19 cellular contexts compared by ENCODE assay signal in the genomic region with DNA sequence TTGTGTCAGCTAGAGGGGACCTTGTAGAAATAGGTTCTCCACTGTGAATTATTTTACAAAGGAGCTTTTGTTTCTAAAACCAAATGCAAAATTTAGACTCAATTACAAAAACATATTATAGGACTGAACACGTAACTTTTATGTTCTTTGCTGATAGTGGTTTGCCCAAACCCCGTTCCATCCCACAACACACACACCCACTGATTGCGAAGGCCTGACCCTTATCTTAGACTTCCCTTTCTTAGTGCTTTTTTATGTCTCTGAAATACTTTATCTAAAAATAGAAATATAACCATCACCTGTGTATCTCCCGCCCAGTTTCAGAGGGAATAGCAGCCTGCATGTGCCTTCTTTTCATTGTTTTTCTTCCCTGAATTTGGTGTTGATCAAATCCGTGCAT. TPM values are rescaled to one million over a fixed set of nuclear protein-coding genes. Genes with fewer than 3 reads are reported as not detected.
DNase-seq lines count a peak whose midpoint lies in the region; ATAC-seq lines count a peak whose summit lies in the region.
"Had no signal": no experiment of that assay in that cellular context is flagged by ENCODE, and none has a peak within 500 bp of the region (broad histone marks: within the 10 kb centered on the region; RNA-seq: fewer than 3 reads in every experiment).

No MANE protein-coding gene starts in this region.

- no peaks in the 10 kb centered on the region for H3K27me3 ChIP-seq in naive thymus-derived CD4-positive, alpha-beta T cell (ENCODE audit: control insufficient read depth in 2 of 2, insufficient read depth in 2 of 2, low read length in 2 of 2)
- H3K27me3 ChIP-seq: MG63 had no signal

- peaks cover 0 to 1% (median 0%) of the 10 kb centered on the region in 11 donors for H3K9me3 Mint-ChIP-seq in naive thymus-derived CD4-positive, alpha-beta T cell

- POLR2A ChIA-PET in naive thymus-derived CD4-positive, alpha-beta T cell (lab: Charles Lee): interaction anchor here (0.5 kb wide), 1 partner anchor 9 kb away, joined by 3 read pairs; no protein-coding TSS in a partner anchor

- DNase-seq in KBM-7 (peak; percentile 37), NOMO-1 (lab: John Stamatoyannopoulos, UW; ENCODE audit: unreplicated experiment in 2 of 2) (peak; percentile 54 to 72), SIG-M5 treated with dmso at 0.1 percent for 504 hours (lab: John Stamatoyannopoulos, UW; ENCODE audit: unreplicated experiment) (peak; percentile 70), NCI-H524 (lab: John Stamatoyannopoulos, UW) (no peak), COLO668 (lab: John Stamatoyannopoulos, UW; ENCODE audit: unreplicated experiment) (no peak), NCI-H2227 treated with DMSO at 0.1 percent for 48 hours (lab: John Stamatoyannopoulos, UW) (no peak)
- DNase-seq in naive thymus-derived CD4-positive, alpha-beta T cell: no peak
- DNase-seq: C1 segment of cervical spinal cord, DMS79 treated with DMSO at 0.1 percent for 48 hours, MG63, NCI-H1417 treated with DMSO at 0.1 percent for 48 hours, NCI-H2029, NCI-H2171, NCI-H446, SW 1271, T-helper 2 cell had no signal

- CTCF ChIA-PET in naive thymus-derived CD4-positive, alpha-beta T cell (lab: Charles Lee): no interaction called here

- no peak overlapping the region for H3K27ac ChIP-seq in naive thymus-derived CD4-positive, alpha-beta T cell (ENCODE audit: low read depth, low read length)

- peaks cover 0 to 3% (median 0%) of the 10 kb centered on the region in 7 donors for H3K4me1 Mint-ChIP-seq in naive thymus-derived CD4-positive, alpha-beta T cell

- peak; percentile 54 for ATAC-seq in naive thymus-derived CD4-positive, alpha-beta T cell
- ATAC-seq in GM18502 (IDR thresholded peaks at IDR 0.05; ENCODE audit: poor library complexity, unreplicated experiment): no peak
- ATAC-seq: Panc1 had no signal

- in situ Hi-C loops in KBM-7 (cut with MboI; ENCODE audit: low pct_unique_long_range_greater_than_20kb, low sequenced_read_pairs): no loop called here

- H3K4me3 ChIP-seq in naive thymus-derived CD4-positive, alpha-beta T cell (ENCODE audit: low read length): no peak overlapping the region
- H3K4me3 ChIP-seq: HAP-1, MG63 had no signal

- peaks cover 0 to 4% (median 0%) of the 10 kb centered on the region in 5 donors for H3K36me3 Mint-ChIP-seq in naive thymus-derived CD4-positive, alpha-beta T cell

- no peaks in the 10 kb centered on the region for H3K36me3 ChIP-seq in naive thymus-derived CD4-positive, alpha-beta T cell (ENCODE audit: control insufficient read depth in 2 of 3, insufficient read depth in 3 of 3, low read length in 3 of 3)
- H3K36me3 ChIP-seq: HAP-1, MG63 had no signal

- H3K27ac Mint-ChIP-seq in naive thymus-derived CD4-positive, alpha-beta T cell: peak overlapping the region in 1 of 9 donors; percentile 3

- no peaks in the 10 kb centered on the region for H3K9me3 ChIP-seq in naive thymus-derived CD4-positive, alpha-beta T cell (ENCODE audit: control insufficient read depth in 2 of 3, low read length in 3 of 3)
- H3K9me3 ChIP-seq: HAP-1, MG63 had no signal

- H3K27me3 Mint-ChIP-seq in naive thymus-derived CD4-positive, alpha-beta T cell: peaks cover 0 to 27% (median 16%) of the 10 kb centered on the region in 5 donors

- no peak overlapping the region for H3K4me3 Mint-ChIP-seq in naive thymus-derived CD4-positive, alpha-beta T cell

- H3K4me1 ChIP-seq in naive thymus-derived CD4-positive, alpha-beta T cell (ENCODE audit: control insufficient read depth in 2 of 2, insufficient read depth in 2 of 2, low read length in 2 of 2): no peaks in the 10 kb centered on the region
- H3K4me1 ChIP-seq: HAP-1 had no signal

- intact Hi-C loops in naive thymus-derived CD4-positive, alpha-beta T cell (cut with micrococcal nuclease): no loop called here

RNA-seq across cellular contexts. Expression of a gene that starts 13.0 kb away (rescaled TPM):
- total RNA-seq in naive thymus-derived CD4-positive, alpha-beta T cell: 1 to 10 TPM in 1 of 5 experiments, under 1 TPM in 2, not detected in 2; 0.22 to 5.0 (median 0.69) TPM
- not detected for polyA plus RNA-seq in naive thymus-derived CD4-positive, alpha-beta T cell

Comparison
In these comparisons a context has a peak if more than half of its experiments do, and no peak if none do; other contexts are left out.
1. DNase-seq: peak in KBM-7 (single experiment), NOMO-1 (2 of 2) and SIG-M5 treated with dmso at 0.1 percent for 504 hours (single experiment); none in naive thymus-derived CD4-positive, alpha-beta T cell (0 of 9), NCI-H524 (0 of 2), COLO668 (single experiment) and NCI-H2227 treated with DMSO at 0.1 percent for 48 hours (single experiment).